Comparison of ENCODE assay signal across 11 cellular contexts in genomic region chr13:44806841-44807240, GRCh38.
"Had no signal": no experiment of that assay in that cellular context is flagged by ENCODE, and none has a peak within 500 bp of the region (broad histone marks: within the 10 kb centered on the region; RNA-seq: fewer than 3 reads in every experiment).

No MANE protein-coding gene starts in this region.

- ATAC-seq: effector memory CD8-positive, alpha-beta T cell; natural killer cell had no signal

- DNase-seq: activated CD4-positive, alpha-beta T cell treated with anti-CD3 and anti-CD28 coated beads, Interleukin-2, amount 50 U/mL, for 4 hours; activated CD4-positive, CD25-positive, alpha-beta regulatory T cell treated with anti-CD3 and anti-CD28 coated beads, Interleukin-2, amount 50 U/mL, for 72 hours; activated effector memory CD4-positive, alpha-beta T cell treated with Interleukin-2 at 50 U/mL for 16 hours; activated T-cell treated with anti-CD3 and anti-CD28 coated beads, Interleukin-2, amount 50 U/mL, for 24 hours; central memory CD4-positive, alpha-beta T cell; effector memory CD8-positive, alpha-beta T cell; mammary epithelial cell; natural killer cell; retina; small intestine; T-helper 9 cell had no signal
